Comparison of ENCODE assay signal across 19 cellular contexts in the genomic region with DNA sequence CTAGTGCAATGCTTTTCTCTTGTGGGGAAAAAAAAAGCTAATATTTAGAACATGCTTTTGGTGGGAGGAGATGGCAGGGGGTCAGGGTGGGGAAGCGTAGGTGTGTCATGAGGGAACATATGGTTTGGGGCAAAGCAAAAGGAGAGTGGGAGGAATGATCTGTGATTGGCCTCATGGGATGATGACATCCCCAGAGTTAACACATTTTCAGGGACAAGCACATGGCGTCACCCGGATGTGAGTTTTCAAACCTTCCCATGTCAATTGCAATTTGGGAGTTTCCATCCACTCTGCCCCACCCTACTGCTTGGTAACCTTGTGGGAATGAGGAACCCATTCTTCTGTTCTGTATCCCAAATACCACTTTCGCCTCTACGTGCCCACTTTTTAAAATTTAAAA.
"Had no signal": no experiment of that assay in that cellular context is flagged by ENCODE, and none has a peak within 500 bp of the region (broad histone marks: within the 10 kb centered on the region; RNA-seq: fewer than 3 reads in every experiment).

No MANE protein-coding gene starts in this region.

- ATAC-seq: esophagus mucosa; gastroesophageal sphincter; left cardiac atrium; stimulated activated naive CD8-positive, alpha-beta T cell treated with anti-CD3 and anti-CD28 coated beads, Interleukin-15, Interleukin-2, amounts not matched to agents 100 U/mL and 50 U/mL, for 24 hours had no signal

- H3K27ac Mint-ChIP-seq: immature natural killer cell; naive thymus-derived CD4-positive, alpha-beta T cell; nephron progenitor cell; type B pancreatic cell had no signal

- H3K4me1 Mint-ChIP-seq: immature natural killer cell, nephron progenitor cell had no signal

- H3K4me1 ChIP-seq: gastroesophageal sphincter, left ventricle myocardium inferior, suprapubic skin, thyroid gland, uterus had no signal

- H3K9me3 ChIP-seq: gastroesophageal sphincter, left ventricle myocardium inferior, suprapubic skin, thyroid gland, uterus had no signal

- H3K27me3 Mint-ChIP-seq: naive thymus-derived CD4-positive, alpha-beta T cell; type B pancreatic cell had no signal

- H3K27me3 ChIP-seq: gastroesophageal sphincter, suprapubic skin, thyroid gland, uterus had no signal

- H3K36me3 ChIP-seq: gastroesophageal sphincter, left ventricle myocardium inferior, suprapubic skin, uterus had no signal

- H3K9me3 Mint-ChIP-seq: immature natural killer cell; naive thymus-derived CD4-positive, alpha-beta T cell; nephron progenitor cell; type B pancreatic cell had no signal

- DNase-seq: effector memory CD4-positive, alpha-beta T cell; foreskin fibroblast; immature natural killer cell; kidney; left cardiac atrium; left ventricle myocardium inferior; mesendoderm; naive thymus-derived CD4-positive, alpha-beta T cell; nephron progenitor cell; posterior cingulate gyrus; stimulated activated CD4-positive, alpha-beta T cell treated with anti-CD3 and anti-CD28 coated beads, Interleukin-2, amount 100 ng/mL, for 24 hours; stimulated activated naive CD8-positive, alpha-beta T cell treated with anti-CD3 and anti-CD28 coated beads, Interleukin-15, Interleukin-2, amounts not matched to agents 100 U/mL and 50 U/mL, for 24 hours; thyroid gland; uterus had no signal

- H3K4me3 ChIP-seq: gastroesophageal sphincter, left ventricle myocardium inferior, lung, suprapubic skin, thyroid gland, uterus had no signal

- H3K27ac ChIP-seq: gastroesophageal sphincter, left ventricle myocardium inferior, suprapubic skin, thyroid gland, uterus had no signal

- H3K4me3 Mint-ChIP-seq: immature natural killer cell; naive thymus-derived CD4-positive, alpha-beta T cell; nephron progenitor cell; type B pancreatic cell had no signal
